ENCODE assay signal across 8 cellular contexts in the genomic region with DNA sequence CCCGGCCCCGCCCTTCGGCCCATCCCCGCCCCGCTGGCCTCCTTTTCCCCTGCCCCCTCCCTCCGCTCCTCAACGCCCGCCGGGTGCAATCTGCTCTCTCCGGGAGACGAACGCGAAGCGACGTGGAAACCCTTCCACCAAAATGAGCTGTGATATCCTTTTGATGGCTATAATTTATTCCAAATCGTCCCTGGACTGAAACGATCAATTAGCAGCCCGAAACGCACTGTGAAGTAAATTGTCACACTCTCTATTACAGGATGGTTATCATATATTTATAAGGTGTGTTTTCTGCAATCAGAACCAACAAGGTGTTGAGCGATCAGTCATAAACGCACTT.
DNase-seq lines count a peak whose midpoint lies in the region; ATAC-seq and TF ChIP-seq lines count a peak whose summit lies in the region.

No MANE protein-coding gene starts in this region.

- H3K36me3 Mint-ChIP-seq in nephron (ENCODE audit: low read depth): no peaks in the 10 kb centered on the region

- H3K4me3 ChIP-seq in colonic mucosa: peak overlapping the region; percentile 71

- H3K27ac ChIP-seq in C4-2B (peak overlapping the region; percentile 69; the same call in 1 of the 2 replicates), colonic mucosa (no peak overlapping the region)

- H3K36me3 ChIP-seq in colonic mucosa: no peaks in the 10 kb centered on the region

- H3K27ac Mint-ChIP-seq in nephron: no peak overlapping the region

- peak overlapping the region; percentile 81 to 86 (median 82) for H3K4me3 Mint-ChIP-seq in nephron

- DNase-seq in HS-27A (ENCODE audit: low read depth): peak; percentile 7
- DNase-seq in colonic mucosa: no peak
- no peak for DNase-seq in CD1c-positive myeloid dendritic cell (ENCODE audit: extremely low spot score)

- H3K27me3 ChIP-seq in colonic mucosa: no peaks in the 10 kb centered on the region

- no peaks in the 10 kb centered on the region for H3K4me1 ChIP-seq in colonic mucosa

- H3K9ac ChIP-seq in colonic mucosa (ENCODE audit: low read depth in 2 of 2, low read length in 2 of 2): no peak overlapping the region

- ATAC-seq in GM18511 (IDR thresholded peaks at IDR 0.05; ENCODE audit: unreplicated experiment) (no peak), GM21528 (IDR thresholded peaks at IDR 0.05; ENCODE audit: low FRiP score, unreplicated experiment) (no peak), GM21717 (IDR thresholded peaks at IDR 0.05; ENCODE audit: unreplicated experiment) (no peak)

- no peaks in the 10 kb centered on the region for H3K9me3 ChIP-seq in colonic mucosa

- intact Hi-C loops in colonic mucosa (cut with DNase I): loop anchor here (5.0 to 10.0 kb wide), 2 partner anchors 129 to 133 kb away; no protein-coding TSS in a partner anchor

- H3K27me3 Mint-ChIP-seq in nephron (ENCODE audit: low read depth): peaks cover 51% of the 10 kb centered on the region

- H3K4me1 Mint-ChIP-seq in nephron: peaks cover 8% of the 10 kb centered on the region

- TF ChIP-seq CTCF in C4-2B (conservative IDR thresholded peaks at IDR 0.05): peak; percentile 1
- no peak for TF ChIP-seq CTCF in colonic mucosa (IDR thresholded peaks at IDR 0.05)
- peak in 1 of 3 experiments; percentile 34 for TF ChIP-seq CTCF in nephron (IDR thresholded peaks at IDR 0.05; ENCODE audit: unreplicated experiment in 3 of 3)

- H3K9me3 Mint-ChIP-seq in nephron: no peaks in the 10 kb centered on the region
